8 cellular contexts compared by ENCODE assay signal in genomic region chr2:71510196-71510807, GRCh38. TPM values are rescaled to one million over a fixed set of nuclear protein-coding genes. Genes with fewer than 3 reads are reported as not detected.
DNase-seq lines count a peak whose midpoint lies in the region; ATAC-seq and TF ChIP-seq lines count a peak whose summit lies in the region.

No MANE protein-coding gene starts in this region.

- H3K4me3 ChIP-seq in KMS-11 (IDR thresholded peaks at IDR 0.05; ENCODE audit: insufficient read depth, low read depth, low read length) (no peak overlapping the region), cardiac muscle cell (no peak overlapping the region), psoas muscle (no peak overlapping the region), aorta (ENCODE audit: low read length in 2 of 2) (no peak overlapping the region)

- intact Hi-C loops in psoas muscle (cut with DNase I) (loop anchor here (2.0 to 10.0 kb wide), 5 partner anchors 50 to 356 kb away; no protein-coding TSS in a partner anchor), aorta (cut with DNase I) (loop anchor here (1.0 to 2.0 kb wide), 3 partner anchors 44 to 212 kb away; no protein-coding TSS in a partner anchor)

- H3K27ac Mint-ChIP-seq in activated naive CD4-positive, alpha-beta T cell treated with anti-CD3 and anti-CD28 coated beads, Interleukin-2, amount 50 U/mL, for 72 hours, result no peak overlapping the region

- H3K4me1 ChIP-seq in KMS-11 (ENCODE audit: low read depth, poor library complexity, severe bottlenecking) (no peaks in the 10 kb centered on the region), cardiac muscle cell (ENCODE audit: low read depth) (peaks cover 5% of the 10 kb centered on the region), psoas muscle (peaks cover 9% of the 10 kb centered on the region), aorta (ENCODE audit: control insufficient read depth in 1 of 2, insufficient read depth in 2 of 2, low read length in 2 of 2) (no peaks in the 10 kb centered on the region)

- no peak overlapping the region for H3K4me2 ChIP-seq in KMS-11

- H3K27me3 ChIP-seq in KMS-11 (ENCODE audit: insufficient read depth, low read depth), result no peaks in the 10 kb centered on the region
- no peaks in the 10 kb centered on the region for H3K27me3 ChIP-seq in cardiac muscle cell
- no peaks in the 10 kb centered on the region for H3K27me3 ChIP-seq in psoas muscle (ENCODE audit: insufficient read depth in 3 of 3, low read length in 2 of 3)
- H3K27me3 ChIP-seq in aorta (ENCODE audit: control insufficient read depth in 1 of 2, insufficient read depth in 2 of 2, low read length in 1 of 2), result no peaks in the 10 kb centered on the region

- ATAC-seq in activated naive CD4-positive, alpha-beta T cell treated with anti-CD3 and anti-CD28 coated beads, Interleukin-2, amount 50 U/mL, for 72 hours, result peak; percentile 63 to 76
- ATAC-seq in psoas muscle (peak; percentile 65 to 84 (median 74)), aorta (ENCODE audit: low FRiP score) (peak; percentile 54)

- no peaks in the 10 kb centered on the region for H4K20me1 ChIP-seq in KMS-11 (ENCODE audit: insufficient read depth)

- H3K9me3 ChIP-seq in cardiac muscle cell (ENCODE audit: low read depth) (no peaks in the 10 kb centered on the region), psoas muscle (no peaks in the 10 kb centered on the region), aorta (ENCODE audit: control insufficient read depth, low read length) (no peaks in the 10 kb centered on the region)

- H3K9ac ChIP-seq in KMS-11, result no peak overlapping the region

- peak; percentile 97 for TF ChIP-seq CTCF in KMS-11 (conservative IDR thresholded peaks at IDR 0.05; ENCODE audit: low read depth, low read length)
- peak; percentile 94 for TF ChIP-seq CTCF in cardiac muscle cell (IDR thresholded peaks at IDR 0.05; ENCODE audit: low read depth, low read length)
- TF ChIP-seq CTCF in psoas muscle (IDR thresholded peaks at IDR 0.05), result peak; percentile 88

- H3K36me3 ChIP-seq in KMS-11 (ENCODE audit: insufficient read depth), result no peaks in the 10 kb centered on the region
- no peaks in the 10 kb centered on the region for H3K36me3 ChIP-seq in cardiac muscle cell
- H3K36me3 ChIP-seq in psoas muscle (ENCODE audit: insufficient read depth in 1 of 2, low read depth in 1 of 2), result peaks cover 0 to 39% of the 10 kb centered on the region in 2 donors
- H3K36me3 ChIP-seq in aorta (ENCODE audit: control insufficient read depth in 1 of 2, insufficient read depth in 2 of 2, low read length in 1 of 2), result no peaks in the 10 kb centered on the region

- no peaks in the 10 kb centered on the region for H3K79me2 ChIP-seq in KMS-11 (ENCODE audit: insufficient read depth, low read depth)

- H3K27ac ChIP-seq in KMS-11 (no peak overlapping the region), cardiac muscle cell (no peak overlapping the region), psoas muscle (no peak overlapping the region), aorta (ENCODE audit: low read depth in 1 of 2, low read length in 2 of 2) (no peak overlapping the region)

- 17 to 36% (median 17%) methylated on average over 6 of the region's 6 CpGs for WGBS in psoas muscle, 3 donors
- 14 to 16% methylated on average over 6 of the region's 6 CpGs for WGBS in aorta, 2 donors

- peak; percentile 72 for DNase-seq in activated gamma-delta T cell treated with Interleukin-2 at 50 U/mL for 16 hours
- no peak for DNase-seq in activated gamma-delta T cell (lab: John Stamatoyannopoulos, UW)
- DNase-seq in SKM-1 (lab: John Stamatoyannopoulos, UW; ENCODE audit: unreplicated experiment), result peak; percentile 21
- DNase-seq in activated naive CD4-positive, alpha-beta T cell treated with anti-CD3 and anti-CD28 coated beads, Interleukin-2, amount 50 U/mL, for 72 hours (ENCODE audit: low spot score in 2 of 2), result peak in 1 of 2 donors; percentile 74
- peak; percentile 70 to 81 for DNase-seq in cardiac muscle cell (ENCODE audit: low read depth in 1 of 2, low spot score in 1 of 2)
- DNase-seq in psoas muscle, result peak; percentile 72 to 85
- DNase-seq in aorta, result peak; percentile 78 to 93

- H2AFZ ChIP-seq in KMS-11 (ENCODE audit: low read depth), result peak overlapping the region; percentile 9; the same call in 1 of the 2 replicates

- H3K36me3 Mint-ChIP-seq in activated naive CD4-positive, alpha-beta T cell treated with anti-CD3 and anti-CD28 coated beads, Interleukin-2, amount 50 U/mL, for 72 hours, result no peaks in the 10 kb centered on the region

- H3K9me3 Mint-ChIP-seq in activated naive CD4-positive, alpha-beta T cell treated with anti-CD3 and anti-CD28 coated beads, Interleukin-2, amount 50 U/mL, for 72 hours, result no peaks in the 10 kb centered on the region

RNA-seq across cellular contexts. Expression of gene DYSF, which starts 56.9 kb away (rescaled TPM):
- total RNA-seq in activated naive CD4-positive, alpha-beta T cell treated with anti-CD3 and anti-CD28 coated beads, Interleukin-2, amount 50 U/mL, for 72 hours, result under 1 TPM; 0.23 to 0.30 TPM
- total RNA-seq in cardiac muscle cell (44.4 and 57.4 TPM in 2 replicates), psoas muscle (100 to 1,000 TPM; 109 to 208 (median 118) TPM), aorta (10 to 100 TPM; 21.3 to 28.8 TPM)
- polyA plus RNA-seq in cardiac muscle cell (34.6 and 40.9 TPM in 2 replicates), psoas muscle (10 to 100 TPM; 38.3 to 67.1 (median 55.8) TPM), aorta (10 to 100 TPM in 1 of 2 donors, 1 to 10 TPM in 1; 3.1 to 13.8 TPM)

Comparison
In these comparisons a context has a peak if more than half of its experiments do, and no peak if none do; other contexts are left out.
1. RNA of gene DYSF, which starts 56.9 kb away (total RNA-seq): 109 to 208 TPM in psoas muscle, 44.4 to 57.4 TPM in cardiac muscle cell and 21.3 to 28.8 TPM in aorta; 0.23 to 0.30 TPM in activated naive CD4-positive, alpha-beta T cell treated with anti-CD3 and anti-CD28 coated beads, Interleukin-2, amount 50 U/mL, for 72 hours; every median in the first group is over 10 times any median in the second.
2. Peak in every context shown above with its lines, with median percentiles within 50 percentile points of each other: CTCF ChIP-seq and ATAC-seq.